20 cellular contexts compared by ENCODE assay signal in the genomic region with DNA sequence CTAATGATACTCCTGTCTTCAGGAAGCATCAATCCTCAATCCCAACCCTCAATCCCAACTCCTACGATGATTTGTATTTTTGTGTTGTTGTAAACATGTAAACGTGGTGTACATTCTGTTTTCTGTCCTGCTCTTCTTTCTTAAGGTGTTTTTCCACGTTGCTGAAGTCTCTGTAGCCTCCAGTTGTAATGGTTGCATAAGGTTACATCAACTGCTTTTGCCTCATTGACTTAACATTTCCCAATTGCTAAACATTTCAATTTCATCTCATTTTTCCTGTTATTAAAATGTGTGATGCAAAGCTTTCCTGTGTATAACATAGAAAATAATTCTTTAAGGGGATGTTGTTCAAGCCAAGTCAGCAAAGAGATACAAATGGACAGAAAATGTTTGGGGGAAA. TPM values are rescaled to one million over a fixed set of nuclear protein-coding genes. Genes with fewer than 3 reads are reported as not detected.
A peak's percentile ranks its signal among the peaks of the same experiment; 100 is the strongest.
DNase-seq lines count a peak whose midpoint lies in the region; ATAC-seq and TF ChIP-seq lines count a peak whose summit lies in the region.
"Had no signal": no experiment of that assay in that cellular context is flagged by ENCODE, and none has a peak within 500 bp of the region (broad histone marks: within the 10 kb centered on the region; RNA-seq: fewer than 3 reads in every experiment).

No MANE protein-coding gene starts in this region.

- in situ Hi-C loops in IMR-90 (cut with MboI; ENCODE audit: low sequenced_read_pairs): no loop called here

- no peak overlapping the region for H3K4me3 Mint-ChIP-seq in activated T-cell treated with anti-CD3 and anti-CD28 coated beads, Interleukin-2, amount 50 U/mL, for 72 hours

- H4K5ac ChIP-seq in IMR-90 (ENCODE audit: low read depth, low read length): no peak overlapping the region

- no peak overlapping the region for H3K27ac Mint-ChIP-seq in activated T-cell treated with anti-CD3 and anti-CD28 coated beads, Interleukin-2, amount 50 U/mL, for 72 hours
- H3K27ac Mint-ChIP-seq: IgD-negative memory B cell had no signal

- H4K20me1 ChIP-seq in IMR-90 (ENCODE audit: insufficient read depth, low read length): peaks cover 6% of the 10 kb centered on the region; the same call in 1 of the 2 replicates

- H2AFZ ChIP-seq in IMR-90 (replicated peaks; ENCODE audit: low read length, poor library complexity): no peak overlapping the region

- CTCF ChIA-PET in IMR-90 (lab: Yijun Ruan, JAX): no interaction called here

- H3K4me1 ChIP-seq in IMR-90 (ENCODE audit: control insufficient read depth, insufficient read depth, low read length) (peaks cover 20% of the 10 kb centered on the region), sigmoid colon (peaks cover 0 to 25% (median 24%) of the 10 kb centered on the region in 4 donors)

- intact Hi-C loops in IMR-90 (cut with micrococcal nuclease): loop anchor here (1.0 kb wide), 1 partner anchor 9 kb away; no protein-coding TSS in a partner anchor
- intact Hi-C loops in sigmoid colon (cut with DNase I): loop anchor here (5.0 kb wide), 1 partner anchor 85 kb away; a partner anchor contains a TSS

- dilution Hi-C loops in IMR-90 (cut with HindIII; ENCODE audit: low sequenced_read_pairs, unreplicated experiment): no loop called here

- no peak for TF ChIP-seq CTCF in AG09309 (IDR thresholded peaks at IDR 0.05; ENCODE audit: control insufficient read depth, insufficient read depth, low read depth, low read length, missing control alignments)
- TF ChIP-seq CTCF in IMR-90 (conservative IDR thresholded peaks at IDR 0.05; ENCODE audit: low read depth, low read length): no peak
- no peak for TF ChIP-seq CTCF in cardiac fibroblast (IDR thresholded peaks at IDR 0.05; ENCODE audit: low read depth, low read length)
- TF ChIP-seq CTCF in fibroblast of the aortic adventitia (IDR thresholded peaks at IDR 0.05; ENCODE audit: insufficient read depth, low read length): no peak
- no peak for TF ChIP-seq CTCF in sigmoid colon (IDR thresholded peaks at IDR 0.05)

- ATAC-seq in IMR-90 (ENCODE audit: low read depth): no peak
- no peak for ATAC-seq in activated T-cell treated with anti-CD3 and anti-CD28 coated beads, Interleukin-2, amount 50 U/mL, for 72 hours (replicated peaks in 1 of 2)

- BruUV-seq in IMR-90 (replicated peaks; lab: Mats Ljungman, UMichigan): no TSS peak

- peaks cover 45 to 75% of the 10 kb centered on the region in 2 experiments for H3K79me1 ChIP-seq in IMR-90 (ENCODE audit: low read depth in 1 of 2, low read length in 2 of 2)

- no peak for TF ChIP-seq POLR2A in IMR-90 (IDR thresholded peaks at IDR 0.05; ENCODE audit: low read depth, low read length)
- TF ChIP-seq POLR2A in sigmoid colon (IDR thresholded peaks at IDR 0.05): no peak

- WGBS in IMR-90 (ENCODE audit: extremely low coverage in 2 of 2, insufficient read length in 1 of 2), 2 experiments: no CpG with 5 or more reads among the region's 3 CpGs
- 78 to 80% methylated on average over 3 of the region's 3 CpGs for WGBS in sigmoid colon, 2 donors

- peak overlapping the region; percentile 87; the same call in 1 of the 2 replicates for H2BK20ac ChIP-seq in IMR-90 (ENCODE audit: low read depth, low read length)

- no peak overlapping the region for H2AK9ac ChIP-seq in IMR-90 (replicated peaks; ENCODE audit: low read depth, low read length, poor library complexity)

- no peak overlapping the region for H3K9ac ChIP-seq in IMR-90 (ENCODE audit: low read depth, low read length)

- H3K27me3 ChIP-seq in IMR-90 (ENCODE audit: control insufficient read depth, insufficient read depth, low read length): no peaks in the 10 kb centered on the region
- no peaks in the 10 kb centered on the region for H3K27me3 ChIP-seq in sigmoid colon

- peaks cover 8% of the 10 kb centered on the region; the same call in 1 of the 2 replicates for H3K9me1 ChIP-seq in IMR-90 (ENCODE audit: insufficient read depth, low read length)

- H3K27ac ChIP-seq in IMR-90 (ENCODE audit: insufficient read depth, low read length) (no peak overlapping the region), sigmoid colon (peak overlapping the region in 1 of 4 donors; percentile 75)

- peak overlapping the region in 1 of 2 experiments; percentile 53; a peak in 2 of 4 replicates for H4K8ac ChIP-seq in IMR-90 (ENCODE audit: low read depth in 2 of 2, low read length in 2 of 2)

- H3K36me3 ChIP-seq in IMR-90 (ENCODE audit: control insufficient read depth, insufficient read depth, low read length): peaks cover 2% of the 10 kb centered on the region; the same call in 1 of the 2 replicates
- no peaks in the 10 kb centered on the region for H3K36me3 ChIP-seq in sigmoid colon

- H2BK15ac ChIP-seq in IMR-90 (ENCODE audit: low read depth, low read length): peak overlapping the region; percentile 79; the same call in 2 of the 3 replicates

- H3K14ac ChIP-seq in IMR-90 (replicated peaks; ENCODE audit: low read depth, low read length): peak overlapping the region; percentile 25; the same call in 1 of the 2 replicates

- peaks cover 0 to under 1% of the 10 kb centered on the region in 2 donors for H3K9me3 Mint-ChIP-seq in activated T-cell treated with anti-CD3 and anti-CD28 coated beads, Interleukin-2, amount 50 U/mL, for 72 hours

- H2BK5ac ChIP-seq in IMR-90 (ENCODE audit: low read depth, low read length, poor library complexity, severe bottlenecking): no peak overlapping the region

- POLR2A ChIA-PET in IMR-90 (lab: Charles Lee; ENCODE audit: unreplicated experiment): no interaction called here

- H3K9me3 ChIP-seq in IMR-90 (ENCODE audit: control insufficient read depth, insufficient read depth, low read length) (no peaks in the 10 kb centered on the region), sigmoid colon (no peaks in the 10 kb centered on the region)

- H3K4ac ChIP-seq in IMR-90 (ENCODE audit: low read depth, low read length): peak overlapping the region; percentile 29; the same call in 1 of the 2 replicates

- H2AK5ac ChIP-seq in IMR-90 (ENCODE audit: low read depth, low read length): peak overlapping the region; percentile 28; the same call in 1 of the 2 replicates

- peak; percentile 59 for DNase-seq in AG09309 (ENCODE audit: low read depth)
- DNase-seq in IMR-90: peak; percentile 51
- peak; percentile 22 to 50 for DNase-seq in cardiac fibroblast (ENCODE audit: low read depth in 2 of 2)
- peak; percentile 84 for DNase-seq in fibroblast of the aortic adventitia (ENCODE audit: low read depth)
- DNase-seq in activated T-cell treated with anti-CD3 and anti-CD28 coated beads, Interleukin-2, amount 50 U/mL, for 72 hours: no peak
- no peak for DNase-seq in sigmoid colon
- DNase-seq in hippocampal formation (lab: John Stamatoyannopoulos, UW): no peak
- DNase-seq in SKM-1 treated with dmso at 0.1 percent for 144 hours (lab: John Stamatoyannopoulos, UW; ENCODE audit: unreplicated experiment): no peak
- DNase-seq: C1 segment of cervical spinal cord, DMS79, NCI-H1092 treated with DMSO at 0.1 percent for 48 hours, NCI-H146, NCI-H2029 treated with DMSO at 0.1 percent for 48 hours, NCI-H2171, NCI-H510A, NCI-H748 treated with DMSO at 0.1 percent for 48 hours, SIG-M5 had no signal

- no peaks in the 10 kb centered on the region for H3K36me3 Mint-ChIP-seq in activated T-cell treated with anti-CD3 and anti-CD28 coated beads, Interleukin-2, amount 50 U/mL, for 72 hours (ENCODE audit: insufficient read depth in 2 of 2)
- H3K36me3 Mint-ChIP-seq: IgD-negative memory B cell had no signal

- H3K27me3 Mint-ChIP-seq in activated T-cell treated with anti-CD3 and anti-CD28 coated beads, Interleukin-2, amount 50 U/mL, for 72 hours (ENCODE audit: low read depth): peaks cover 25% of the 10 kb centered on the region

- peak overlapping the region; percentile 55; the same call in 1 of the 2 replicates for H3K23ac ChIP-seq in IMR-90 (ENCODE audit: low read depth, low read length)

- no peak overlapping the region; the same call in 1 of the 2 replicates for H4K91ac ChIP-seq in IMR-90 (ENCODE audit: insufficient read depth, low read depth, low read length)

- TF ChIP-seq RAD21 in IMR-90 (IDR thresholded peaks at IDR 0.05; ENCODE audit: low read length): no peak

- TF ChIP-seq EP300 in sigmoid colon (IDR thresholded peaks at IDR 0.05): no peak

- no peak overlapping the region for H3K56ac ChIP-seq in IMR-90 (ENCODE audit: extremely low read depth, insufficient read depth, low read length)

- no peak overlapping the region for H3K18ac ChIP-seq in IMR-90 (ENCODE audit: low read depth, low read length)

- H3K4me3 ChIP-seq in AG09309 (ENCODE audit: control insufficient read depth, low read depth, low read length): no peak overlapping the region
- no peak overlapping the region for H3K4me3 ChIP-seq in IMR-90 (ENCODE audit: insufficient read depth, low read depth, low read length)
- H3K4me3 ChIP-seq in cardiac fibroblast (replicated peaks in 1 of 2; ENCODE audit: low read depth in 2 of 2, low read length in 2 of 2): no peak overlapping the region
- H3K4me3 ChIP-seq in fibroblast of the aortic adventitia (ENCODE audit: low read depth, low read length): no peak overlapping the region
- H3K4me3 ChIP-seq in sigmoid colon: no peak overlapping the region

- peak overlapping the region; percentile 76 for H2BK120ac ChIP-seq in IMR-90 (ENCODE audit: low read depth, low read length)

- no peak overlapping the region for H3K4me2 ChIP-seq in IMR-90 (ENCODE audit: low read depth, low read length)

- no peaks in the 10 kb centered on the region for H3K4me1 Mint-ChIP-seq in activated T-cell treated with anti-CD3 and anti-CD28 coated beads, Interleukin-2, amount 50 U/mL, for 72 hours (ENCODE audit: low read depth)

TF ChIP-seq in IMR-90, 13 proteins besides CTCF, POLR2A, EP300 and RAD21 (continues in another document):
- TF ChIP-seq RFX5 (IDR thresholded peaks at IDR 0.05; ENCODE audit: low read depth, low read length) (no peak), BHLHE40 (IDR thresholded peaks at IDR 0.05; ENCODE audit: low read depth, low read length) (no peak), SMC3 (IDR thresholded peaks at IDR 0.05; ENCODE audit: low read depth, low read length) (no peak), MAZ (IDR thresholded peaks at IDR 0.05; ENCODE audit: borderline replicate concordance, low read depth, low read length) (no peak), MAFK (IDR thresholded peaks at IDR 0.05; ENCODE audit: low read depth, low read length) (no peak)

RNA-seq across cellular contexts. Expression of a gene that starts 33.4 kb away (rescaled TPM):
- total RNA-seq in IMR-90 (2012; rRNA removed) (13.1 and 16.1 TPM in 2 replicates), fibroblast of the aortic adventitia (ENCODE audit: low replicate concordance) (7.4 and 20.6 TPM in 2 replicates), sigmoid colon (10 to 100 TPM in 1 of 4 donors, 1 to 10 TPM in 3; 3.9 to 57.3 (median 4.6) TPM)
- polyA plus RNA-seq in IMR-90 (2012; rRNA removed) (7.6 and 8.1 TPM in 2 replicates), sigmoid colon (1 to 10 TPM; 1.8 to 8.3 (median 2.8) TPM)
- 3.3 and 4.8 TPM in 2 replicates for polyA plus RNA-seq in IMR-90 (2012; cell fraction: cytosol; rRNA removed)
- 4.1 and 7.2 TPM in 2 replicates for polyA plus RNA-seq in IMR-90 (2012; cell fraction: nucleus; rRNA removed; ENCODE audit: low replicate concordance)
- 1 to 10 TPM; 4.6 TPM for total RNA-seq in activated T-cell treated with anti-CD3 and anti-CD28 coated beads, Interleukin-2, amount 50 U/mL, for 72 hours
- total RNA-seq: H1, OCI-LY7 had no signal
- polyA plus RNA-seq: IgD-negative memory B cell had no signal

Comparison
In these comparisons a context has a peak if more than half of its experiments do, and no peak if none do; other contexts are left out.
1. DNase-seq: peak in AG09309 (single experiment), IMR-90 (single experiment), cardiac fibroblast (2 of 2) and fibroblast of the aortic adventitia (single experiment); none in activated T-cell treated with anti-CD3 and anti-CD28 coated beads, Interleukin-2, amount 50 U/mL, for 72 hours (0 of 2), sigmoid colon (single experiment), hippocampal formation (0 of 2) and SKM-1 treated with dmso at 0.1 percent for 144 hours (single experiment).